15 cellular contexts compared by ENCODE assay signal in genomic region chr1:32808580-32808979, GRCh38. TPM values are rescaled to one million over a fixed set of nuclear protein-coding genes. Genes with fewer than 3 reads are reported as not detected.
DNase-seq lines count a peak whose midpoint lies in the region; ATAC-seq and TF ChIP-seq lines count a peak whose summit lies in the region.
"Had no signal": no experiment of that assay in that cellular context is flagged by ENCODE, and none has a peak within 500 bp of the region (broad histone marks: within the 10 kb centered on the region; RNA-seq: fewer than 3 reads in every experiment).

No MANE protein-coding gene starts in this region.

- H3K36me3 ChIP-seq in endodermal cell (ENCODE audit: control insufficient read depth, insufficient read depth, low read length), result peaks cover 75% of the 10 kb centered on the region

- no peaks in the 10 kb centered on the region for H3K27me3 ChIP-seq in endodermal cell (ENCODE audit: control insufficient read depth, insufficient read depth, low read length, poor library complexity, severe bottlenecking)

- no peaks in the 10 kb centered on the region for H3K27me3 Mint-ChIP-seq in activated naive CD8-positive, alpha-beta T cell
- H3K27me3 Mint-ChIP-seq in activated naive CD8-positive, alpha-beta T cell treated with anti-CD3 and anti-CD28 coated beads, Interleukin-2, amount 50 U/mL, for 24 hours, result no peaks in the 10 kb centered on the region
- no peaks in the 10 kb centered on the region for H3K27me3 Mint-ChIP-seq in endodermal cell (ENCODE audit: insufficient read depth)
- H3K27me3 Mint-ChIP-seq in mesothelial cell of epicardium (ENCODE audit: low read depth), result no peaks in the 10 kb centered on the region
- H3K27me3 Mint-ChIP-seq: CD4-positive, alpha-beta T cell had no signal

- no peak for TF ChIP-seq CTCF in endodermal cell (conservative IDR thresholded peaks at IDR 0.05)
- no peak for TF ChIP-seq CTCF in mesothelial cell of epicardium (IDR thresholded peaks at IDR 0.05; ENCODE audit: unreplicated experiment)

- peak overlapping the region; percentile 43 for H3K27ac Mint-ChIP-seq in activated naive CD8-positive, alpha-beta T cell
- no peak overlapping the region for H3K27ac Mint-ChIP-seq in activated naive CD8-positive, alpha-beta T cell treated with anti-CD3 and anti-CD28 coated beads, Interleukin-2, amount 50 U/mL, for 24 hours
- peak overlapping the region; percentile 16 for H3K27ac Mint-ChIP-seq in endodermal cell
- peak overlapping the region; percentile 26 for H3K27ac Mint-ChIP-seq in mesothelial cell of epicardium
- H3K27ac Mint-ChIP-seq: CD4-positive, alpha-beta T cell; GM23338 had no signal

- ATAC-seq in activated naive CD8-positive, alpha-beta T cell treated with anti-CD3 and anti-CD28 coated beads, Interleukin-2, amount 50 U/mL, for 24 hours, result no peak
- ATAC-seq in GM18861 (IDR thresholded peaks at IDR 0.05; ENCODE audit: unreplicated experiment), result no peak
- ATAC-seq in HG02884 (IDR thresholded peaks at IDR 0.05; ENCODE audit: unreplicated experiment), result no peak
- ATAC-seq: GM23338 had no signal

- H3K9me3 ChIP-seq in endodermal cell (ENCODE audit: control insufficient read depth, low read length), result peaks cover 40% of the 10 kb centered on the region

- peaks cover 4% of the 10 kb centered on the region for H3K4me1 ChIP-seq in endodermal cell (ENCODE audit: control insufficient read depth, insufficient read depth, low read length)

- H3K9me3 Mint-ChIP-seq in activated naive CD8-positive, alpha-beta T cell (ENCODE audit: low read depth), result no peaks in the 10 kb centered on the region
- H3K9me3 Mint-ChIP-seq in activated naive CD8-positive, alpha-beta T cell treated with anti-CD3 and anti-CD28 coated beads, Interleukin-2, amount 50 U/mL, for 24 hours, result no peaks in the 10 kb centered on the region
- H3K9me3 Mint-ChIP-seq in endodermal cell (peaks cover 22% of the 10 kb centered on the region), mesothelial cell of epicardium (no peaks in the 10 kb centered on the region)
- H3K9me3 Mint-ChIP-seq: CD4-positive, alpha-beta T cell; GM23338 had no signal

- intact Hi-C loops in posterior vena cava (cut with DNase I), result no loop called here

- H3K4me3 Mint-ChIP-seq in activated naive CD8-positive, alpha-beta T cell, result no peak overlapping the region
- H3K4me3 Mint-ChIP-seq in activated naive CD8-positive, alpha-beta T cell treated with anti-CD3 and anti-CD28 coated beads, Interleukin-2, amount 50 U/mL, for 24 hours, result no peak overlapping the region
- H3K4me3 Mint-ChIP-seq in endodermal cell (no peak overlapping the region), mesothelial cell of epicardium (no peak overlapping the region)
- H3K4me3 Mint-ChIP-seq: CD4-positive, alpha-beta T cell; GM23338 had no signal

- no peak for DNase-seq in activated naive CD8-positive, alpha-beta T cell treated with anti-CD3 and anti-CD28 coated beads, Interleukin-2, amount 50 U/mL, for 24 hours
- no peak for DNase-seq in endodermal cell
- no peak for DNase-seq in mesothelial cell of epicardium (ENCODE audit: low spot score in 2 of 2, unreplicated experiment in 2 of 2)
- DNase-seq in posterior vena cava (ENCODE audit: low spot score), result no peak
- DNase-seq: AML-193; CD4-positive, alpha-beta T cell; DMS79 treated with DMSO at 0.1 percent for 48 hours; GF-D8; HCEC 1CT had no signal

- H3K9ac ChIP-seq in endodermal cell (ENCODE audit: extremely low read depth, low read length, poor library complexity, severe bottlenecking), result no peak overlapping the region

- H3K27ac ChIP-seq in endodermal cell (ENCODE audit: low read depth, low read length), result no peak overlapping the region
- H3K27ac ChIP-seq: C4-2B, HL-60 had no signal

- H3K4me1 Mint-ChIP-seq in activated naive CD8-positive, alpha-beta T cell (ENCODE audit: low read depth), result peaks cover 42% of the 10 kb centered on the region
- peaks cover 26% of the 10 kb centered on the region for H3K4me1 Mint-ChIP-seq in activated naive CD8-positive, alpha-beta T cell treated with anti-CD3 and anti-CD28 coated beads, Interleukin-2, amount 50 U/mL, for 24 hours
- H3K4me1 Mint-ChIP-seq in endodermal cell (peaks cover 23% of the 10 kb centered on the region), mesothelial cell of epicardium (peaks cover 52% of the 10 kb centered on the region)

- no peak overlapping the region for H3K4me3 ChIP-seq in endodermal cell (ENCODE audit: low read length)
- H3K4me3 ChIP-seq: GM23338 had no signal

- 98 to 100% methylated on average over 4 of the region's 4 CpGs for WGBS in endodermal cell (ENCODE audit: insufficient coverage in 1 of 2, insufficient read length in 1 of 2), 2 experiments

- H3K36me3 Mint-ChIP-seq in activated naive CD8-positive, alpha-beta T cell, result peaks cover 22% of the 10 kb centered on the region
- H3K36me3 Mint-ChIP-seq in activated naive CD8-positive, alpha-beta T cell treated with anti-CD3 and anti-CD28 coated beads, Interleukin-2, amount 50 U/mL, for 24 hours (ENCODE audit: low read depth), result peaks cover 72% of the 10 kb centered on the region
- H3K36me3 Mint-ChIP-seq in endodermal cell (ENCODE audit: low read depth) (peaks cover 87% of the 10 kb centered on the region), mesothelial cell of epicardium (peaks cover 27% of the 10 kb centered on the region)

RNA-seq across cellular contexts. Expression of gene YARS1, which starts 8.6 kb away (rescaled TPM):
- total RNA-seq in endodermal cell (100 to 1,000 TPM; 141 to 154 TPM), mesothelial cell of epicardium (101 to 105 TPM (median 101 TPM) in 3 replicates), posterior vena cava (10 to 100 TPM; 74.2 to 85.5 TPM)
- polyA plus RNA-seq in endodermal cell (2013, experiment 1 of 2), result 120 TPM
- 113 TPM for polyA plus RNA-seq in endodermal cell (2013, experiment 2 of 2)

RNA-seq across cellular contexts. Expression of gene S100PBP, which starts 8.9 kb away (rescaled TPM):
- 100 to 1,000 TPM in 1 of 2 donors, 10 to 100 TPM in 1; 91.4 to 112 TPM for total RNA-seq in endodermal cell
- 39.8 TPM for polyA plus RNA-seq in endodermal cell (2013, experiment 1 of 2)
- 37.9 TPM for polyA plus RNA-seq in endodermal cell (2013, experiment 2 of 2)
- total RNA-seq in mesothelial cell of epicardium, result 61.8 to 66.8 TPM (median 62.1 TPM) in 3 replicates
- 10 to 100 TPM; 24.2 to 30.8 TPM for total RNA-seq in posterior vena cava
